Comparison of ENCODE assay signal across 28 cellular contexts in the genomic region with DNA sequence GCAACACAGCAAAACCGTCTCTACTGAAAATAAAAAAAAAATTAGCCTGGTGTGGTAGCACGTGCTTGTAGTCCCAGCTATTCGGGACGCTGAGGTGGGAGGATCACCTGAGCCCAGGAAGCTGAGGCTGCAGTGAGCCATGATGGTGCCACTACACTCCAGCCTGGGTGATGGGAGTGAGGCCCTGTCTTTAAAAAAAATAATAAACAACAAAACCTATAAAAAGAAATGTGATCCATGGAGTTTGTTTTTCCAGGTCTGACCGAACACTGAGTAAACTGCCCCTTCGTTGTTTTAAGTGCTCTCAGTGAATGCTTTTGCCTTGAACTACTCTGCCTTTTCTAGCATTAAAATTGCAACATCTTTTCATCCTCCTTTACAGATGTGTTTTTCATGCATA.
"Had no signal": no experiment of that assay in that cellular context is flagged by ENCODE, and none has a peak within 500 bp of the region (broad histone marks: within the 10 kb centered on the region; RNA-seq: fewer than 3 reads in every experiment).

No MANE protein-coding gene starts in this region.

- ATAC-seq: effector memory CD8-positive, alpha-beta T cell; esophagus mucosa; foreskin keratinocyte; gastroesophageal sphincter; heart left ventricle; left cardiac atrium; left ventricle myocardium superior; naive thymus-derived CD4-positive, alpha-beta T cell; sciatic nerve; stimulated activated effector memory CD8-positive, alpha-beta T cell treated with anti-CD3 and anti-CD28 coated beads, Interleukin-12 subunit alpha, Interleukin-12 subunit beta, amount 100 ng/mL, for 72 hours; upper lobe of right lung had no signal

- H3K4me3 ChIP-seq: gastroesophageal sphincter, heart left ventricle, hepatocyte, lung, prostate gland, right atrium auricular region, thoracic aorta, transverse colon, upper lobe of right lung, vagina had no signal

- H3K27ac ChIP-seq: foreskin keratinocyte, gastroesophageal sphincter, heart left ventricle, hepatocyte, prostate gland, right atrium auricular region, thoracic aorta, transverse colon, upper lobe of right lung, vagina had no signal

- H3K27me3 Mint-ChIP-seq: effector memory CD8-positive, alpha-beta T cell; memory B cell; naive thymus-derived CD4-positive, alpha-beta T cell had no signal

- H3K27me3 ChIP-seq: foreskin keratinocyte, gastroesophageal sphincter, heart left ventricle, hepatocyte, right atrium auricular region, transverse colon, upper lobe of right lung, vagina had no signal

- H3K4me3 Mint-ChIP-seq: effector memory CD8-positive, alpha-beta T cell; memory B cell; naive thymus-derived CD4-positive, alpha-beta T cell; nephron; stimulated activated effector memory CD8-positive, alpha-beta T cell treated with anti-CD3 and anti-CD28 coated beads, Interleukin-12 subunit alpha, Interleukin-12 subunit beta, amount 100 ng/mL, for 72 hours had no signal

- H3K9me3 ChIP-seq: gastroesophageal sphincter, heart left ventricle, prostate gland, right atrium auricular region, thoracic aorta, transverse colon, upper lobe of right lung, vagina had no signal

- DNase-seq: cerebellar nuclear complex; cortex of kidney; effector memory CD8-positive, alpha-beta T cell; foreskin keratinocyte; heart left ventricle; left cardiac atrium; left ventricle myocardium superior; midbrain; naive thymus-derived CD4-positive, alpha-beta T cell; nucleus accumbens; stimulated activated CD4-positive, alpha-beta T cell treated with anti-CD3 and anti-CD28 coated beads, Interleukin-2, amount 100 ng/mL, for 24 hours; stimulated activated CD4-positive, alpha-beta T cell treated with anti-CD3 and anti-CD28 coated beads, Interleukin-4, amount 100 ng/mL, for 24 hours; stimulated activated naive CD4-positive, alpha-beta T cell treated with Interleukin-2 at 50 U/mL for 16 hours; substantia nigra; transverse colon; upper lobe of right lung had no signal

- H3K27ac Mint-ChIP-seq: memory B cell had no signal

- H3K4me1 ChIP-seq: foreskin keratinocyte, upper lobe of right lung, vagina had no signal

- H3K9me3 Mint-ChIP-seq: effector memory CD8-positive, alpha-beta T cell; memory B cell; nephron; stimulated activated effector memory CD8-positive, alpha-beta T cell treated with anti-CD3 and anti-CD28 coated beads, Interleukin-12 subunit alpha, Interleukin-12 subunit beta, amount 100 ng/mL, for 72 hours had no signal
